In the genomic region with DNA sequence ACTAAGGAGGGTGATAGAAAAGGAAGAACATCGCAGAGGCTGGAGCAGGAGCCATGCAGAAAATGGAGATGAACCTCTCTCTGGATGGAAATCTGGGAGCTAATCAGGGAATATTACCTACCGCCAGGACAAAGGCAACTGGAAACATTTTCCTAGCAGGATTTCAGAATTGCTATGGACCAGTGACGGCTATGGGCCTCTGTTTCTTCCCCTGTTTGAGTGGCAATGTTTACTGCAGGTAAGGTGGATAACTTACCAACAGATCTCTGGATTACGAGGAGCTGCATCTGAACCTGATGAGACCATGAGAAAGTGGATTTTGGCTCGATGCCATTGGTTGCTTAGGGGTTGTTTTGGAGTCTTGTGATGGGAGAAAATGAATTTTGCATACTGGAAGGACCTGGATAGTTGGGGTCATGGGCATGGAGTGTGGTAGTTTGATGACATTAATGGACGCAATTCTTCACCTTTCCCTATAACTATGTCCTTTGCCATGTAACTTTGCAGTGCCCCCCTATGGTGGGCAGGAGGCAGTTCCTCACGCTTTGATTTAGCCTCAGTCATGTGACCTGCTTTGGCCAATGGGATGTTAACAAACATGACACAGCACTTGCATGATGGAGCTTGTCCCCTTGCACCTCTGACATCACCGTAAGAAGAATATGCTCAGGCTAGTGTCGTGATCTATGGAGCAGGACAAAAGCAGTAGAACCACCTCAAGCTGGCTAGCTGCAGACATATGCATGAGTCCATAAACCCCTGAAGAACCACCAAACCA, we compare ENCODE assay signal across 17 cellular contexts. TPM values are rescaled to one million over a fixed set of nuclear protein-coding genes. Genes with fewer than 3 reads are reported as not detected.
A peak's percentile ranks its signal among the peaks of the same experiment; 100 is the strongest.
DNase-seq lines count a peak whose midpoint lies in the region; ATAC-seq and TF ChIP-seq lines count a peak whose summit lies in the region.
"Had no signal": no experiment of that assay in that cellular context is flagged by ENCODE, and none has a peak within 500 bp of the region (broad histone marks: within the 10 kb centered on the region; RNA-seq: fewer than 3 reads in every experiment).

No MANE protein-coding gene starts in this region.

- no peaks in the 10 kb centered on the region for H3K27me3 ChIP-seq in WERI-Rb-1 (ENCODE audit: insufficient read depth, low read depth, severe bottlenecking)
- no peaks in the 10 kb centered on the region for H3K27me3 ChIP-seq in foreskin keratinocyte
- H3K27me3 ChIP-seq: SJCRH30 had no signal

- no peak overlapping the region for H3K4me3 ChIP-seq in GM12865 (ENCODE audit: low read depth, low read length)
- no peak overlapping the region for H3K4me3 ChIP-seq in WERI-Rb-1 (ENCODE audit: low read depth, low read length)
- H3K4me3 ChIP-seq: SJCRH30 had no signal

- H3K27ac ChIP-seq in WERI-Rb-1 = no peak overlapping the region
- H3K27ac ChIP-seq in foreskin keratinocyte = no peak overlapping the region
- H3K27ac ChIP-seq: SJCRH30 had no signal

- TF ChIP-seq EP300 in Ishikawa (IDR thresholded peaks at IDR 0.05; ENCODE audit: borderline replicate concordance) = no peak

- peaks cover 7% of the 10 kb centered on the region for H3K9me3 ChIP-seq in WERI-Rb-1 (ENCODE audit: severe bottlenecking)
- H3K9me3 ChIP-seq: SJCRH30 had no signal

- H3K4me1 ChIP-seq in foreskin keratinocyte = peaks cover 5% of the 10 kb centered on the region
- H3K4me1 ChIP-seq: SJCRH30 had no signal

- DNase-seq in GM12865 (ENCODE audit: low read depth) (peak; percentile 10), WERI-Rb-1 (no peak), foreskin keratinocyte (peak in 1 of 2 donors; percentile 25), COLO829 (ENCODE audit: low spot score) (no peak)
- DNase-seq: CD4-positive, alpha-beta memory T cell; EL; HCEC 1CT; KG1; MM.1S; NCI-H2029; NCI-H510A treated with DMSO at 0.1 percent for 48 hours; RPMI8226; SJCRH30; SW 1271 had no signal

- ATAC-seq in foreskin keratinocyte (no peak), HG03025 (IDR thresholded peaks at IDR 0.05; ENCODE audit: low FRiP score, unreplicated experiment) (no peak), GM21447 (IDR thresholded peaks at IDR 0.05; ENCODE audit: unreplicated experiment) (no peak)

- H3K36me3 ChIP-seq in WERI-Rb-1 = no peaks in the 10 kb centered on the region
- H3K36me3 ChIP-seq: SJCRH30 had no signal

- TF ChIP-seq RAD21 in Ishikawa (IDR thresholded peaks at IDR 0.05; ENCODE audit: low read depth) = no peak

- TF ChIP-seq CTCF in GM12865 (IDR thresholded peaks at IDR 0.05; ENCODE audit: insufficient read depth, low read depth, low read length, missing control alignments) (no peak), WERI-Rb-1 (IDR thresholded peaks at IDR 0.05; ENCODE audit: low read depth, low read length) (peak; percentile 16; the same call in 1 of the 2 replicates), foreskin keratinocyte (conservative IDR thresholded peaks at IDR 0.05) (peak; percentile 28)

TF ChIP-seq in Ishikawa, 13 proteins besides CTCF, POLR2A, EP300 and RAD21:
- TF ChIP-seq, protein P1, sequence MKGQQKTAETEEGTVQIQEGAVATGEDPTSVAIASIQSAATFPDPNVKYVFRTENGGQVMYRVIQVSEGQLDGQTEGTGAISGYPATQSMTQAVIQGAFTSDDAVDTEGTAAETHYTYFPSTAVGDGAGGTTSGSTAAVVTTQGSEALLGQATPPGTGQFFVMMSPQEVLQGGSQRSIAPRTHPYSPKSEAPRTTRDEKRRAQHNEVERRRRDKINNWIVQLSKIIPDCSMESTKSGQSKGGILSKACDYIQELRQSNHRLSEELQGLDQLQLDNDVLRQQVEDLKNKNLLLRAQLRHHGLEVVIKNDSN (IDR thresholded peaks at IDR 0.05) = peak; percentile 55
- TF ChIP-seq EGR1 (IDR thresholded peaks at IDR 0.05) = no peak
- no peak for TF ChIP-seq FOXM1 (IDR thresholded peaks at IDR 0.05; ENCODE audit: borderline replicate concordance, low read depth)

RNA-seq across cellular contexts. Expression of gene CALM1, which starts 51.1 kb away (rescaled TPM):
- total RNA-seq in foreskin keratinocyte = 489 and 498 TPM in 2 replicates
- polyA plus RNA-seq in foreskin keratinocyte = 416 and 452 TPM in 2 replicates
